ENCODE assay signal across 17 cellular contexts in genomic region chr7:2817456-2817855, GRCh38. TPM values are rescaled to one million over a fixed set of nuclear protein-coding genes. Genes with fewer than 3 reads are reported as not detected.
A peak's percentile ranks its signal among the peaks of the same experiment; 100 is the strongest.
DNase-seq lines count a peak whose midpoint lies in the region; ATAC-seq, FAIRE-seq and TF ChIP-seq lines count a peak whose summit lies in the region.
"Had no signal": no experiment of that assay in that cellular context is flagged by ENCODE, and none has a peak within 500 bp of the region (broad histone marks: within the 10 kb centered on the region; RNA-seq: fewer than 3 reads in every experiment).

No MANE protein-coding gene starts in this region.

- FAIRE-seq in frontal cortex (lab: Jason Lieb, UNC), result no peak
- FAIRE-seq: HTR-8/SVneo, K562 had no signal

- H3K9me3 Mint-ChIP-seq in neural crest cell, result no peaks in the 10 kb centered on the region
- no peaks in the 10 kb centered on the region for H3K9me3 Mint-ChIP-seq in activated T-cell treated with anti-CD3 and anti-CD28 coated beads, Interleukin-2, amount 50 U/mL, for 72 hours

- H3K27ac Mint-ChIP-seq in neural crest cell (ENCODE audit: unreplicated experiment), result peak overlapping the region; percentile 75
- no peak overlapping the region for H3K27ac Mint-ChIP-seq in activated T-cell treated with anti-CD3 and anti-CD28 coated beads, Interleukin-2, amount 50 U/mL, for 72 hours

- peaks cover 40% of the 10 kb centered on the region for H3K4me1 Mint-ChIP-seq in neural crest cell
- peaks cover 49% of the 10 kb centered on the region for H3K4me1 Mint-ChIP-seq in activated T-cell treated with anti-CD3 and anti-CD28 coated beads, Interleukin-2, amount 50 U/mL, for 72 hours (ENCODE audit: low read depth)

- H3K36me3 Mint-ChIP-seq in neural crest cell (ENCODE audit: low read depth), result peaks cover 11% of the 10 kb centered on the region
- H3K36me3 Mint-ChIP-seq in activated T-cell treated with anti-CD3 and anti-CD28 coated beads, Interleukin-2, amount 50 U/mL, for 72 hours (ENCODE audit: insufficient read depth in 2 of 2), result peaks cover 0 to 4% of the 10 kb centered on the region in 2 donors

- H3K9me3 ChIP-seq in left ventricle myocardium inferior (replicated peaks) (no peaks in the 10 kb centered on the region), heart left ventricle (no peaks in the 10 kb centered on the region)

- DNase-seq in left ventricle myocardium inferior (no peak), heart left ventricle (no peak), coronary artery (ENCODE audit: low spot score) (peak; percentile 33), neural crest cell (ENCODE audit: low read depth, low spot score) (no peak), frontal cortex (ENCODE audit: low spot score in 2 of 2) (no peak), activated T-cell treated with anti-CD3 and anti-CD28 coated beads for 4 hours (no peak)
- DNase-seq in activated T-cell treated with anti-CD3 and anti-CD28 coated beads, Interleukin-2, amount 50 U/mL, for 72 hours, result no peak
- DNase-seq: 8988T, DMS153, EL, H7, NCI-H1092 treated with DMSO at 0.1 percent for 48 hours, NCI-H1694 treated with DMSO at 0.1 percent for 48 hours had no signal

- ATAC-seq in heart left ventricle, result no peak
- no peak for ATAC-seq in activated T-cell treated with anti-CD3 and anti-CD28 coated beads, Interleukin-2, amount 50 U/mL, for 72 hours (replicated peaks in 1 of 2)
- ATAC-seq in GM18858 (IDR thresholded peaks at IDR 0.05; ENCODE audit: unreplicated experiment), result no peak
- ATAC-seq: K562 had no signal

- TF ChIP-seq CTCF in left ventricle myocardium inferior (IDR thresholded peaks at IDR 0.05; ENCODE audit: borderline replicate concordance) (no peak), heart left ventricle (IDR thresholded peaks at IDR 0.05) (no peak), coronary artery (IDR thresholded peaks at IDR 0.05) (no peak), neural crest cell (conservative IDR thresholded peaks at IDR 0.05) (no peak)

- peaks cover 80% of the 10 kb centered on the region for H3K4me1 ChIP-seq in left ventricle myocardium inferior
- peaks cover 0 to 73% (median 52%) of the 10 kb centered on the region in 12 donors for H3K4me1 ChIP-seq in heart left ventricle

- no peak for TF ChIP-seq POLR2A in heart left ventricle (IDR thresholded peaks at IDR 0.05)

- intact Hi-C loops in left ventricle myocardium inferior (cut with micrococcal nuclease), result no loop called here
- intact Hi-C loops in heart left ventricle (cut with DNase I), result no loop called here

- H3K4me3 Mint-ChIP-seq in neural crest cell, result no peak overlapping the region
- no peak overlapping the region for H3K4me3 Mint-ChIP-seq in activated T-cell treated with anti-CD3 and anti-CD28 coated beads, Interleukin-2, amount 50 U/mL, for 72 hours

- H3K27me3 Mint-ChIP-seq in neural crest cell (ENCODE audit: low read depth), result no peaks in the 10 kb centered on the region
- no peaks in the 10 kb centered on the region for H3K27me3 Mint-ChIP-seq in activated T-cell treated with anti-CD3 and anti-CD28 coated beads, Interleukin-2, amount 50 U/mL, for 72 hours (ENCODE audit: low read depth)

- H3K27ac ChIP-seq in left ventricle myocardium inferior (replicated peaks) (peak overlapping the region; percentile 61), heart left ventricle (peak overlapping the region in 3 of 12 donors; percentile 8 to 63 (median 14)), coronary artery (no peak overlapping the region)
- H3K27ac ChIP-seq: C4-2B had no signal

- no peaks in the 10 kb centered on the region for H3K36me3 ChIP-seq in left ventricle myocardium inferior
- no peaks in the 10 kb centered on the region for H3K36me3 ChIP-seq in heart left ventricle

- H3K27me3 ChIP-seq in left ventricle myocardium inferior (ENCODE audit: low read depth) (no peaks in the 10 kb centered on the region), heart left ventricle (no peaks in the 10 kb centered on the region)

- 73 to 92% (median 82%) methylated on average over 3 of the region's 3 CpGs for WGBS in heart left ventricle, 4 donors

- no peak overlapping the region for H3K4me3 ChIP-seq in left ventricle myocardium inferior
- H3K4me3 ChIP-seq in heart left ventricle, result no peak overlapping the region
- H3K4me3 ChIP-seq in coronary artery, result no peak overlapping the region
- H3K4me3 ChIP-seq: K562 had no signal

RNA-seq across cellular contexts. Expression of gene GNA12, which starts 26.7 kb away (rescaled TPM):
- total RNA-seq in left ventricle myocardium inferior, result 43.0 TPM
- total RNA-seq in heart left ventricle, result 10 to 100 TPM; 30.0 to 56.5 (median 34.9) TPM
- polyA plus RNA-seq in heart left ventricle, result 10 to 100 TPM; 10.7 to 39.3 TPM
- total RNA-seq in neural crest cell, result 62.5 and 63.5 TPM in 2 replicates
- 10 to 100 TPM; 37.0 to 46.6 TPM for total RNA-seq in activated T-cell treated with anti-CD3 and anti-CD28 coated beads, Interleukin-2, amount 50 U/mL, for 72 hours
- 11.8 TPM for total RNA-seq in frontal cortex
